11 cellular contexts compared by ENCODE assay signal in genomic region chr1:214107322-214108096, GRCh38.
DNase-seq lines count a peak whose midpoint lies in the region; ATAC-seq, FAIRE-seq and TF ChIP-seq lines count a peak whose summit lies in the region.
"Had no signal": no experiment of that assay in that cellular context is flagged by ENCODE, and none has a peak within 500 bp of the region (broad histone marks: within the 10 kb centered on the region; RNA-seq: fewer than 3 reads in every experiment).

No MANE protein-coding gene starts in this region.

- POLR2A ChIA-PET in HepG2 (lab: Yijun Ruan, JAX) = interaction anchor here (1.6 to 1.9 kb wide), 2 partner anchors 56 to 120 kb away, joined by 6 read pairs; partner anchors contain the start of gene PROX1

- no peak for TF ChIP-seq POLR2A in HepG2 (IDR thresholded peaks at IDR 0.05; ENCODE audit: insufficient read depth in 1 of 2, low read depth in 2 of 2, low read length in 2 of 2)
- no peak for TF ChIP-seq POLR2A in stomach (IDR thresholded peaks at IDR 0.05)

- H3K9ac ChIP-seq in HepG2 (ENCODE audit: insufficient read depth, low read depth, low read length) = no peak overlapping the region

- ATAC-seq in HepG2 (peak; percentile 61), HG02759 (IDR thresholded peaks at IDR 0.05; ENCODE audit: unreplicated experiment) (no peak)

- no peaks in the 10 kb centered on the region for H3K36me3 ChIP-seq in HepG2 (replicated peaks in 1 of 2; ENCODE audit: control insufficient read depth in 1 of 2, insufficient read depth in 2 of 2, low read length in 2 of 2)
- no peaks in the 10 kb centered on the region for H3K36me3 ChIP-seq in stomach

- H3K4me2 ChIP-seq in HepG2 (ENCODE audit: low read depth, low read length) = no peak overlapping the region

- no peak for TF ChIP-seq RAD21 in HepG2 (CRISPR knock-in tag; IDR thresholded peaks at IDR 0.05)

- H3K4me1 ChIP-seq in HepG2 (ENCODE audit: insufficient read depth, low read length) (peaks cover 30% of the 10 kb centered on the region), stomach (peaks cover 0 to 11% (median 7%) of the 10 kb centered on the region in 4 donors)

- H3K27ac ChIP-seq in coronary artery = no peak overlapping the region
- no peak overlapping the region for H3K27ac ChIP-seq in HepG2 (ENCODE audit: extremely low read length, insufficient read depth, low read length)
- no peak overlapping the region for H3K27ac ChIP-seq in stomach

- H2AFZ ChIP-seq in HepG2 (ENCODE audit: low read length) = no peak overlapping the region

- CTCF ChIA-PET in HepG2 (lab: Yijun Ruan, JAX; ENCODE audit: low intra/inter-chr PET ratio, low total read pairs) = no interaction called here

- H3K4me3 ChIP-seq in coronary artery (peak overlapping the region; percentile 48), HepG2 (replicated peaks in 1 of 3; ENCODE audit: insufficient read depth in 1 of 3, low read depth in 2 of 3, low read length in 3 of 3) (no peak overlapping the region), stomach (peak overlapping the region; percentile 16 to 36 (median 32))

- TF ChIP-seq EP300 in HepG2 (IDR thresholded peaks at IDR 0.05; ENCODE audit: low read depth in 2 of 2, low read length in 2 of 2) (no peak), HepG2 (CRISPR knock-in tag; IDR thresholded peaks at IDR 0.05; ENCODE audit: borderline replicate concordance) (no peak), stomach (IDR thresholded peaks at IDR 0.05) (no peak)

- H4K20me1 ChIP-seq in HepG2 (ENCODE audit: insufficient read depth, low read length) = no peaks in the 10 kb centered on the region

- intact Hi-C loops in HepG2 (cut with micrococcal nuclease; ENCODE audit: unreplicated experiment) (no loop called here), stomach (cut with DNase I; ENCODE audit: low total_unique reads) (no loop called here)

- DNase-seq in NCI-H526 treated with DMSO at 0.1 percent for 48 hours (lab: John Stamatoyannopoulos, UW) (peak; percentile 4), coronary artery (ENCODE audit: low spot score) (no peak), HepG2 (ENCODE audit: low spot score) (no peak), stomach (peak; percentile 37), GF-D8 (lab: John Stamatoyannopoulos, UW) (no peak)
- DNase-seq in activated CD4-positive, CD25-positive, alpha-beta regulatory T cell (lab: John Stamatoyannopoulos, UW) = no peak
- DNase-seq: naive B cell; NCI-H2171; stimulated activated CD4-positive, alpha-beta T cell treated with anti-CD3 and anti-CD28 coated beads, Interleukin-2, amount 100 ng/mL, for 24 hours had no signal

- no peak for FAIRE-seq in HepG2 (lab: Jason Lieb, UNC)
- FAIRE-seq: RCC 7860 had no signal

- no TSS peak for BruUV-seq in HepG2 (replicated peaks; lab: Mats Ljungman, UMichigan)

- no peaks in the 10 kb centered on the region for H3K27me3 ChIP-seq in HepG2 (ENCODE audit: control insufficient read depth in 1 of 2, insufficient read depth in 2 of 2, low read length in 2 of 2)
- peaks cover 0 to 6% (median 0%) of the 10 kb centered on the region in 3 donors for H3K27me3 ChIP-seq in stomach

- in situ Hi-C loops in HepG2 (cut with HindIII; ENCODE audit: extremely low pct_ligation_motif_present, low pct_unique_long_range_greater_than_20kb) = loop anchor here (25.0 kb wide), 1 partner anchor 95 kb away; no protein-coding TSS in a partner anchor

- no peaks in the 10 kb centered on the region for H3K79me2 ChIP-seq in HepG2 (ENCODE audit: insufficient read depth, low read length)

- H3K9me3 ChIP-seq in HepG2 (ENCODE audit: low read length) (peaks cover 13% of the 10 kb centered on the region), stomach (peaks cover 3 to 10% (median 8%) of the 10 kb centered on the region in 4 donors)

- WGBS in HepG2 (ENCODE audit: low lambda C conversion rate) = 94% methylated on average over 20 of the region's 25 CpGs
- WGBS in stomach, 5 donors = 9 to 19% (median 17%) methylated on average over 18 to 25 of the region's 25 CpGs

- no peak for TF ChIP-seq CTCF in coronary artery (IDR thresholded peaks at IDR 0.05)
- no peak for TF ChIP-seq CTCF in HepG2 (CRISPR knock-in tag; IDR thresholded peaks at IDR 0.05)
- TF ChIP-seq CTCF in stomach (IDR thresholded peaks at IDR 0.05) = no peak

TF ChIP-seq in HepG2, 621 proteins besides CTCF, POLR2A, EP300 and RAD21:
- no peak for TF ChIP-seq ZNF556 (CRISPR knock-in tag; IDR thresholded peaks at IDR 0.05; ENCODE audit: borderline replicate concordance)
- TF ChIP-seq SNAPC4 (CRISPR knock-in tag; IDR thresholded peaks at IDR 0.05) = no peak
- TF ChIP-seq KDM4B (CRISPR knock-in tag; IDR thresholded peaks at IDR 0.05) = no peak
- no peak for TF ChIP-seq ZNF552 (CRISPR knock-in tag; IDR thresholded peaks at IDR 0.05; ENCODE audit: borderline replicate concordance)
- no peak for TF ChIP-seq ATF1 (CRISPR knock-in tag; IDR thresholded peaks at IDR 0.05)
- no peak for TF ChIP-seq SKI (IDR thresholded peaks at IDR 0.05; ENCODE audit: partially characterized antibody)
TF ChIP-seq in HepG2: peak in this region for 0.

Comparison
In these comparisons a context has a peak if more than half of its experiments do, and no peak if none do; other contexts are left out.
1. DNase-seq: peak in NCI-H526 treated with DMSO at 0.1 percent for 48 hours (single experiment) and stomach (single experiment); none in coronary artery (single experiment), HepG2 (single experiment), GF-D8 (single experiment) and activated CD4-positive, CD25-positive, alpha-beta regulatory T cell (0 of 4).
2. H3K4me3 ChIP-seq: peak in coronary artery (single experiment) and stomach (4 of 4); none in HepG2 (0 of 3).